In the genomic region with DNA sequence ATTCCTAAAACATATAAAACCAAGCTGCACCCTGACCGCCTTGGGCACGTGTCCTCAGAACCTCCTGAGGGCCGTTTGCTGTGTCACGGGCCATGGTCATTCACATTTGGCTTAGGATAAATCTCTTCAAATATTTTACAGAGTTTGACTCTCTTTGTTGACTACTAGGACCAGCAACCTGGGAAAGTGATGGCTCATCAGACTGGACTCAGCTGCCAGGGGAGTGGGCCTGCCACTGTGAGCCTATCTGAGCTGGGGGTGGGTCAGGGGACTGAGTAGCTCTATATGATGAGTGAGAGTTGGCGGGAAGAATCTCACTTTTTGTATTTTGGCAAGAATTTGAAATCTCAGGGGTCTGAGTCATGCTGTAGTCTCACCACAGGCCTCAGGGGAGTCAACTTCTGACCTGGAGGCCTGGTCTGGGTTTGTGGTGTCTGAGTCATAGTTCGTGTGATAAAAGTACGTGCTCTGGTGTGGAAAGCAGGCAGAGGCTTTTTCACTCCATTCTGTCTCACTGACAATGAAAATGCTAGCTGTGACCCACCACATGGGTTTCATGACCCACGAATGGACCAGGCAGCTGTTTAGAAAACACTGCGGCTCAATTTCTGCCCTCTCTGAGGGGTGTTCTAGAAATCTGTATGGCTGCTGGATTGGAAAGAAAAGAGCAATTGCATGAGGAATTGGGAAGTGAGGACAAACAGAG, we compare ENCODE assay signal across 8 cellular contexts. TPM values are rescaled to one million over a fixed set of nuclear protein-coding genes. Genes with fewer than 3 reads are reported as not detected.
DNase-seq lines count a peak whose midpoint lies in the region; ATAC-seq, FAIRE-seq and TF ChIP-seq lines count a peak whose summit lies in the region.

No MANE protein-coding gene starts in this region.

- H3K4me1 Mint-ChIP-seq in astrocyte (ENCODE audit: low read depth, unreplicated experiment), result peaks cover 50% of the 10 kb centered on the region

- H3K79me2 ChIP-seq in astrocyte (ENCODE audit: insufficient read depth, low read length) (peaks cover 8% of the 10 kb centered on the region), HepG2 (ENCODE audit: insufficient read depth, low read length) (no peaks in the 10 kb centered on the region)

- H3K36me3 ChIP-seq in astrocyte (ENCODE audit: insufficient read depth, low read length) (no peaks in the 10 kb centered on the region), HepG2 (replicated peaks in 1 of 2; ENCODE audit: control insufficient read depth in 1 of 2, insufficient read depth in 2 of 2, low read length in 2 of 2) (no peaks in the 10 kb centered on the region)

- H4K20me1 ChIP-seq in astrocyte (ENCODE audit: insufficient read depth, low read length), result no peaks in the 10 kb centered on the region
- H4K20me1 ChIP-seq in HepG2 (ENCODE audit: insufficient read depth, low read length), result no peaks in the 10 kb centered on the region

- H3K9me3 Mint-ChIP-seq in astrocyte (ENCODE audit: unreplicated experiment), result peaks cover 1% of the 10 kb centered on the region

- intact Hi-C loops in HepG2 (cut with micrococcal nuclease; ENCODE audit: unreplicated experiment), result loop anchor here (5.0 kb wide), 1 partner anchor 48 kb away; a partner anchor contains a TSS

- DNase-seq in AG09319 (ENCODE audit: extremely low read depth, low read depth) (peak; percentile 93), SW480 (ENCODE audit: low spot score) (peak; percentile 96), astrocyte (ENCODE audit: low read depth) (peak; percentile 99), HepG2 (ENCODE audit: low spot score) (peak; percentile 73), caudate nucleus (lab: John Stamatoyannopoulos, UW) (no peak)
- peak; percentile 51 to 61 for DNase-seq in stimulated activated CD8-positive, alpha-beta memory T cell treated with anti-CD3 and anti-CD28 coated beads, Interleukin-2, amount 100 ng/mL, for 48 hours (ENCODE audit: low read depth in 2 of 2)

- no peaks in the 10 kb centered on the region for H3K27me3 Mint-ChIP-seq in astrocyte (ENCODE audit: low read depth, unreplicated experiment)

- H3K9me3 ChIP-seq in astrocyte (ENCODE audit: insufficient read depth, low read depth, low read length) (no peaks in the 10 kb centered on the region), HepG2 (ENCODE audit: low read length) (no peaks in the 10 kb centered on the region)

- ATAC-seq in GM19395 (IDR thresholded peaks at IDR 0.05; ENCODE audit: unreplicated experiment) (peak; percentile 67), HG03457 (IDR thresholded peaks at IDR 0.05; ENCODE audit: unreplicated experiment) (peak; percentile 59), HepG2 (peak; percentile 11; the same call in 2 of the 3 replicates)

- TF ChIP-seq CTCF in AG09319 (IDR thresholded peaks at IDR 0.05; ENCODE audit: low read depth, low read length) (no peak), astrocyte (IDR thresholded peaks at IDR 0.05; ENCODE audit: insufficient read depth, low read depth, low read length) (no peak), HepG2 (CRISPR knock-in tag; IDR thresholded peaks at IDR 0.05) (no peak)

- H2AFZ ChIP-seq in astrocyte (ENCODE audit: low read depth, low read length) (no peak overlapping the region), HepG2 (ENCODE audit: low read length) (peak overlapping the region; percentile 29)

- POLR2A ChIA-PET in HepG2 (lab: Yijun Ruan, JAX), result interaction anchor here (1.5 kb wide), 1 partner anchor 59 kb away, joined by 4 read pairs; no protein-coding TSS in a partner anchor

- H3K9ac ChIP-seq in astrocyte (ENCODE audit: low read length) (peak overlapping the region; percentile 56), HepG2 (ENCODE audit: insufficient read depth, low read depth, low read length) (peak overlapping the region; percentile 35; the same call in 1 of the 2 replicates)

- no peaks in the 10 kb centered on the region for H3K36me3 Mint-ChIP-seq in astrocyte (ENCODE audit: low read depth, unreplicated experiment)

- TF ChIP-seq EP300 in HepG2 (IDR thresholded peaks at IDR 0.05; ENCODE audit: low read depth in 2 of 2, low read length in 2 of 2) (no peak), HepG2 (CRISPR knock-in tag; IDR thresholded peaks at IDR 0.05; ENCODE audit: borderline replicate concordance) (peak; percentile 11; the same call in 1 of the 2 replicates)

- FAIRE-seq in astrocyte (lab: Jason Lieb, UNC) (peak; percentile 97), HepG2 (lab: Jason Lieb, UNC) (no peak)

- BruUV-seq in HepG2 (replicated peaks; lab: Mats Ljungman, UMichigan), result no TSS peak

- CTCF ChIA-PET in HepG2 (lab: Yijun Ruan, JAX; ENCODE audit: low intra/inter-chr PET ratio, low total read pairs), result no interaction called here

- H3K27me3 ChIP-seq in astrocyte (ENCODE audit: insufficient read depth, low read length), result no peaks in the 10 kb centered on the region
- H3K27me3 ChIP-seq in HepG2 (ENCODE audit: control insufficient read depth in 1 of 2, insufficient read depth in 2 of 2, low read length in 2 of 2), result 0 out of 5 replicates have a peak, but pooled peaks cover 0 to under 1% of the 10 kb centered on the region in 2 experiments

- WGBS in HepG2 (ENCODE audit: low lambda C conversion rate), result 1% methylated on average over 9 of the region's 9 CpGs

- H3K4me2 ChIP-seq in astrocyte (ENCODE audit: low read length), result peak overlapping the region; percentile 74
- peak overlapping the region; percentile 58 for H3K4me2 ChIP-seq in HepG2 (ENCODE audit: low read depth, low read length)

- H3K27ac ChIP-seq in astrocyte (ENCODE audit: low read depth, low read length) (peak overlapping the region; percentile 87), HepG2 (ENCODE audit: extremely low read length, insufficient read depth, low read length) (no peak overlapping the region), caudate nucleus (ENCODE audit: low read depth, low read length) (no peak overlapping the region)

- peak overlapping the region; percentile 55 for H3K4me3 Mint-ChIP-seq in astrocyte (ENCODE audit: unreplicated experiment)

- no peak overlapping the region for H3K4me3 ChIP-seq in astrocyte (ENCODE audit: insufficient read depth, low read depth, low read length)
- peak overlapping the region in 1 of 3 experiments; percentile 19; a peak in 2 of 6 replicates for H3K4me3 ChIP-seq in HepG2 (replicated peaks in 1 of 3; ENCODE audit: insufficient read depth in 1 of 3, low read depth in 2 of 3, low read length in 3 of 3)

- TF ChIP-seq POLR2A in HepG2 (IDR thresholded peaks at IDR 0.05; ENCODE audit: insufficient read depth in 1 of 2, low read depth in 2 of 2, low read length in 2 of 2), result no peak

- H3K27ac Mint-ChIP-seq in astrocyte (ENCODE audit: unreplicated experiment), result peak overlapping the region; percentile 96

- H3K4me1 ChIP-seq in astrocyte (ENCODE audit: insufficient read depth, low read length) (peaks cover 55% of the 10 kb centered on the region), HepG2 (ENCODE audit: insufficient read depth, low read length) (peaks cover 45% of the 10 kb centered on the region)

- in situ Hi-C loops in HepG2 (cut with HindIII; ENCODE audit: extremely low pct_ligation_motif_present, low pct_unique_long_range_greater_than_20kb), result no loop called here

- TF ChIP-seq RAD21 in HepG2 (CRISPR knock-in tag; IDR thresholded peaks at IDR 0.05), result no peak

RNA-seq across cellular contexts. Expression of a gene that starts 4.2 kb away (rescaled TPM):
- total RNA-seq in astrocyte, result 33.6 and 54.2 TPM in 2 replicates
- total RNA-seq in HepG2 (2016; rRNA removed; fragmentation: Illumina TruSeq; extraction: Trizol), result 5.5 and 5.7 TPM in 2 replicates
- 4.4 and 7.3 TPM in 2 replicates for total RNA-seq in HepG2 (2016; cell fraction: cytosol; rRNA removed; fragmentation: Illumina TruSeq; extraction: Trizol; ENCODE audit: low read depth)
- 5.0 and 5.2 TPM in 2 replicates for total RNA-seq in HepG2 (2016; cell fraction: insoluble cytoplasmic fraction; rRNA removed; fragmentation: Illumina TruSeq; extraction: Trizol)
- total RNA-seq in HepG2 (2016; cell fraction: membrane; rRNA removed; fragmentation: Illumina TruSeq; extraction: Trizol), result 8.2 and 9.6 TPM in 2 replicates
- total RNA-seq in HepG2 (2016; cell fraction: nucleus; rRNA removed; fragmentation: Illumina TruSeq; extraction: Trizol), result 4.1 and 4.4 TPM in 2 replicates
- polyA plus RNA-seq in HepG2 (2011; rRNA removed), result 9.8 and 12.4 TPM in 2 replicates
- 9.5 and 11.8 TPM in 2 replicates for polyA plus RNA-seq in HepG2 (2011; cell fraction: cytosol; rRNA removed)
- polyA plus RNA-seq in HepG2 (2011; cell fraction: nucleus; rRNA removed), result 20.6 and 22.1 TPM in 2 replicates
- polyA plus RNA-seq in HepG2 (2012), result 5.4 and 9.0 TPM in 2 replicates
- polyA plus RNA-seq in HepG2 (2016; cell fraction: cytosol; fragmentation: Illumina TruSeq; extraction: Trizol; ENCODE audit: low read depth), result 7.9 and 9.8 TPM in 2 replicates
- polyA plus RNA-seq in HepG2 (2016; cell fraction: insoluble cytoplasmic fraction; fragmentation: Illumina TruSeq; extraction: Trizol; ENCODE audit: low read depth), result 7.1 and 8.0 TPM in 2 replicates
- 8.1 and 8.4 TPM in 2 replicates for polyA plus RNA-seq in HepG2 (2016; cell fraction: membrane; fragmentation: Illumina TruSeq; extraction: Trizol; ENCODE audit: low read depth)
- 8.7 and 10.6 TPM in 2 replicates for polyA plus RNA-seq in HepG2 (2016; cell fraction: nucleus; fragmentation: Illumina TruSeq; extraction: Trizol; ENCODE audit: insufficient read depth, low read depth)
- 7.2 and 13.8 TPM in 2 replicates for polyA minus RNA-seq in HepG2 (2011; rRNA and poly(A)+ RNA removed; ENCODE audit: low replicate concordance)
- 3.3 and 3.4 TPM in 2 replicates for polyA minus RNA-seq in HepG2 (2011; cell fraction: cytosol; rRNA and poly(A)+ RNA removed)
- polyA minus RNA-seq in HepG2 (2011; cell fraction: nucleus; rRNA and poly(A)+ RNA removed), result 7.9 and 9.2 TPM in 2 replicates

RNA-seq across cellular contexts. Expression of a gene that starts 49.5 kb away (rescaled TPM):
- total RNA-seq in astrocyte, result not detected in 2 replicates
- not detected in 2 replicates for total RNA-seq in HepG2 (2016; rRNA removed; fragmentation: Illumina TruSeq; extraction: Trizol)
- total RNA-seq in HepG2 (2016; cell fraction: cytosol; rRNA removed; fragmentation: Illumina TruSeq; extraction: Trizol; ENCODE audit: low read depth), result not detected in 2 replicates
- total RNA-seq in HepG2 (2016; cell fraction: insoluble cytoplasmic fraction; rRNA removed; fragmentation: Illumina TruSeq; extraction: Trizol), result not detected in 2 replicates
- total RNA-seq in HepG2 (2016; cell fraction: membrane; rRNA removed; fragmentation: Illumina TruSeq; extraction: Trizol), result not detected in 2 replicates
- not detected in 2 replicates for total RNA-seq in HepG2 (2016; cell fraction: nucleus; rRNA removed; fragmentation: Illumina TruSeq; extraction: Trizol)
- polyA plus RNA-seq in HepG2 (2011; rRNA removed), result not detected in 2 replicates
- not detected in 2 replicates for polyA plus RNA-seq in HepG2 (2011; cell fraction: cytosol; rRNA removed)
- polyA plus RNA-seq in HepG2 (2011; cell fraction: nucleus; rRNA removed), result not detected in 2 replicates
- not detected in 2 replicates for polyA plus RNA-seq in HepG2 (2012)
- not detected in 2 replicates for polyA plus RNA-seq in HepG2 (2016; cell fraction: cytosol; fragmentation: Illumina TruSeq; extraction: Trizol; ENCODE audit: low read depth)
- polyA plus RNA-seq in HepG2 (2016; cell fraction: insoluble cytoplasmic fraction; fragmentation: Illumina TruSeq; extraction: Trizol; ENCODE audit: low read depth), result not detected in 2 replicates
- not detected in 2 replicates for polyA plus RNA-seq in HepG2 (2016; cell fraction: membrane; fragmentation: Illumina TruSeq; extraction: Trizol; ENCODE audit: low read depth)
- not detected in 2 replicates for polyA plus RNA-seq in HepG2 (2016; cell fraction: nucleus; fragmentation: Illumina TruSeq; extraction: Trizol; ENCODE audit: insufficient read depth, low read depth)
- not detected in 2 replicates for polyA minus RNA-seq in HepG2 (2011; rRNA and poly(A)+ RNA removed; ENCODE audit: low replicate concordance)
- not detected in 2 replicates for polyA minus RNA-seq in HepG2 (2011; cell fraction: cytosol; rRNA and poly(A)+ RNA removed)
- not detected in 2 replicates for polyA minus RNA-seq in HepG2 (2011; cell fraction: nucleus; rRNA and poly(A)+ RNA removed)

RNA-seq across cellular contexts. Expression of a gene that starts 56.0 kb away (rescaled TPM):
- not detected in 2 replicates for total RNA-seq in astrocyte
- total RNA-seq in HepG2 (2016; rRNA removed; fragmentation: Illumina TruSeq; extraction: Trizol), result not detected in 2 replicates
- total RNA-seq in HepG2 (2016; cell fraction: cytosol; rRNA removed; fragmentation: Illumina TruSeq; extraction: Trizol; ENCODE audit: low read depth), result not detected in 2 replicates
- not detected in 2 replicates for total RNA-seq in HepG2 (2016; cell fraction: insoluble cytoplasmic fraction; rRNA removed; fragmentation: Illumina TruSeq; extraction: Trizol)
- not detected in 2 replicates for total RNA-seq in HepG2 (2016; cell fraction: membrane; rRNA removed; fragmentation: Illumina TruSeq; extraction: Trizol)
- total RNA-seq in HepG2 (2016; cell fraction: nucleus; rRNA removed; fragmentation: Illumina TruSeq; extraction: Trizol), result not detected in 2 replicates
- not detected in 2 replicates for polyA plus RNA-seq in HepG2 (2011; rRNA removed)
- polyA plus RNA-seq in HepG2 (2011; cell fraction: cytosol; rRNA removed), result not detected in 2 replicates
- not detected in 2 replicates for polyA plus RNA-seq in HepG2 (2011; cell fraction: nucleus; rRNA removed)
- not detected in 2 replicates for polyA plus RNA-seq in HepG2 (2012)
- polyA plus RNA-seq in HepG2 (2016; cell fraction: cytosol; fragmentation: Illumina TruSeq; extraction: Trizol; ENCODE audit: low read depth), result not detected in 2 replicates
- not detected in 2 replicates for polyA plus RNA-seq in HepG2 (2016; cell fraction: insoluble cytoplasmic fraction; fragmentation: Illumina TruSeq; extraction: Trizol; ENCODE audit: low read depth)
- polyA plus RNA-seq in HepG2 (2016; cell fraction: membrane; fragmentation: Illumina TruSeq; extraction: Trizol; ENCODE audit: low read depth), result not detected in 2 replicates
- polyA plus RNA-seq in HepG2 (2016; cell fraction: nucleus; fragmentation: Illumina TruSeq; extraction: Trizol; ENCODE audit: insufficient read depth, low read depth), result not detected in 2 replicates
- polyA minus RNA-seq in HepG2 (2011; rRNA and poly(A)+ RNA removed; ENCODE audit: low replicate concordance), result not detected in 2 replicates
- polyA minus RNA-seq in HepG2 (2011; cell fraction: cytosol; rRNA and poly(A)+ RNA removed), result not detected in 2 replicates
- polyA minus RNA-seq in HepG2 (2011; cell fraction: nucleus; rRNA and poly(A)+ RNA removed), result not detected in 2 replicates

Comparison
In these comparisons a context has a peak if more than half of its experiments do, and no peak if none do; other contexts are left out.
1. DNase-seq: peak in AG09319 (single experiment), SW480 (single experiment), astrocyte (single experiment), HepG2 (single experiment) and stimulated activated CD8-positive, alpha-beta memory T cell treated with anti-CD3 and anti-CD28 coated beads, Interleukin-2, amount 100 ng/mL, for 48 hours (2 of 2); none in caudate nucleus (0 of 61).
2. ATAC-seq: peak in every context shown above with its lines; median percentile 67 in GM19395; 59 in HG03457; 11 in HepG2.